In the genomic region with DNA sequence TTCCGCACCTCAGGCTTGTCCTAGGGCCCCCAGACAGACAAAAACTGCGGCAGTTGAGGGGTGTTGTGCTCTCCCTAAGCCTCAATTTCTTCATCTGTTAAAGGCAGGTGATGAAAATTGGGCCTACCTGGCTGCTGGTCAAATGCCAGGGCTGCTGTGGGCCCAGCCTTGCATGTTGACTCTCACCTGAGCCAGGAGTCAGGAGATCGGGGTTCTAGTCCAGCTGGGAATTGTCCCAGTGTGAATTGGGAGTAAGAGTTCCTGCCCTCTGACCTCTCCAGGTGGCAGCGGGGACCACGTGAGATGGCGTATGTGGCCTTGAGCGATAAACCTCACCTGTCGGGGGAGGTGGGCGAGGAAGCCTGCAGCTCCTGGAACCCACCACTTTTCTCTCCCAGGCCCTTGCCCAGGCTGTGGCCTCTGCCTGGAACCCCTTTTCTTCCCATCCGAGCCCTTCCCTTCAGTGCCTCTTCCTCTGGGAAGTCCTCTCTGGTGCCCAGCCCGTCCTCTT, we compare ENCODE assay signal across 7 cellular contexts.
DNase-seq lines count a peak whose midpoint lies in the region; ATAC-seq and TF ChIP-seq lines count a peak whose summit lies in the region.

No MANE protein-coding gene starts in this region.

- H3K27me3 ChIP-seq in ascending aorta (no peaks in the 10 kb centered on the region), lower lobe of right lung (ENCODE audit: low read depth) (no peaks in the 10 kb centered on the region)

- H3K36me3 ChIP-seq in ascending aorta (no peaks in the 10 kb centered on the region), lower lobe of right lung (no peaks in the 10 kb centered on the region)

- no peak for TF ChIP-seq CTCF in LNCaP clone FGC (IDR thresholded peaks at IDR 0.05; ENCODE audit: control insufficient read depth, extremely low read depth, insufficient read depth)
- TF ChIP-seq CTCF in ascending aorta (IDR thresholded peaks at IDR 0.05): no peak
- no peak for TF ChIP-seq CTCF in lower lobe of right lung (IDR thresholded peaks at IDR 0.05)

- ATAC-seq in lower lobe of right lung (no peak), HG03097 (IDR thresholded peaks at IDR 0.05; ENCODE audit: low FRiP score, unreplicated experiment) (no peak), GM19328 (IDR thresholded peaks at IDR 0.05; ENCODE audit: unreplicated experiment) (no peak)

- H3K4me3 ChIP-seq in LNCaP clone FGC (ENCODE audit: low read depth, low read length): peak overlapping the region; percentile 56
- peak overlapping the region; percentile 54 to 60 for H3K4me3 ChIP-seq in ascending aorta
- H3K4me3 ChIP-seq in lower lobe of right lung: peak overlapping the region; percentile 47

- H3K27ac ChIP-seq in ascending aorta (peak overlapping the region; percentile 92 to 94), lower lobe of right lung (peak overlapping the region; percentile 81), substantia nigra (ENCODE audit: low read depth, low read length, poor library complexity, severe bottlenecking) (peak overlapping the region; percentile 93)

- DNase-seq in LNCaP clone FGC (ENCODE audit: low read depth) (no peak), ascending aorta (ENCODE audit: low spot score in 2 of 2) (peak in 1 of 2 donors; percentile 63), lower lobe of right lung (no peak), substantia nigra (lab: John Stamatoyannopoulos, UW) (peak in 1 of 49 donors; percentile 57)
- DNase-seq in stimulated activated CD4-positive, alpha-beta T cell treated with anti-CD3 and anti-CD28 coated beads, Interleukin-1b, Interleukin-23, amount 100 ng/mL, for 48 hours: no peak

- H3K4me1 ChIP-seq in ascending aorta (peaks cover 30 to 58% of the 10 kb centered on the region in 2 donors), lower lobe of right lung (peaks cover 47% of the 10 kb centered on the region)

- no peaks in the 10 kb centered on the region for H3K9me3 ChIP-seq in ascending aorta
- H3K9me3 ChIP-seq in lower lobe of right lung: no peaks in the 10 kb centered on the region

- intact Hi-C loops in ascending aorta (cut with DNase I): loop anchor here (2.0 kb wide), 2 partner anchors 13 to 181 kb away; no protein-coding TSS in a partner anchor
- intact Hi-C loops in lower lobe of right lung (cut with DNase I): no loop called here
